1 cellular context compared by ENCODE assay signal in the genomic region with DNA sequence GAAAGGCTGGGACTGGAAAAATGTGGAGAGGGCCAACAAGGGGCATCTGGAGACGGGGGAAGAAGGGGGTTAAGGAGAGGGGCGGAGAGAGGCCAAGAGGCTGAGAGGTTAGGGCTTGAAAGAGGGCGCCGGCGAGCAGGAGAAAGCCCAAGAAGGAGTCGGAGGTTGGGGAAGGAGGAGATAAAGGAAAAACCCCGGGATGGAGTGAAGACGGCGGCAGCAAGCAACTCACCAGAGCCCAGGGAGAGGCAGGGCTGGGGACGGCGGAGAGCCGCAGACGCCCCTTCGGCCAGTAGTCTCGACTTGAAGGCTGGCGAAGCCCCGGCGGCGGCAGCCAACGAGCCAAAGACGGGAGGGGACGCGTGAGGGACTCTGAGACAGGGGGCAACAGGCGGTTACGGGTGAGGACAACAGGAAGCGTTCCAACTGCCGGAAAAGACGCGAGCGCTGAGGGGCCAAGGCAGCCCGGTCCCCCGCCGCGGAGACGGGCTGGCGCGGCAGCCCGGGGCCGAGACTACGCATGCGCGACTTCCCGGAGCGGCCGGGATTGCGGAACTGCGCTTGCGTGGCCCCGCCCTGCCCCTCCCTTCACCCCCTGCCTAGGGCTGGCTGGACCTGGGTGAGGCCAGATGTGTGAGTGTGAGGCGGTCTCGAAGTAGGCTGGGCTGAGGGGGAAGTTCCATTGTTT.
A peak's percentile ranks its signal among the peaks of the same experiment; 100 is the strongest.
TF ChIP-seq lines count a peak whose summit lies in the region.

A gene (minus strand): TSS at position 522 of the 688 bp plus-strand sequence. CDS start 7,277 bp downstream, outside the sequence.

TF ChIP-seq in GM12878, 131 proteins besides CTCF, POLR2A, EP300 and RAD21 (continued from another document):
- TF ChIP-seq, protein P1, sequence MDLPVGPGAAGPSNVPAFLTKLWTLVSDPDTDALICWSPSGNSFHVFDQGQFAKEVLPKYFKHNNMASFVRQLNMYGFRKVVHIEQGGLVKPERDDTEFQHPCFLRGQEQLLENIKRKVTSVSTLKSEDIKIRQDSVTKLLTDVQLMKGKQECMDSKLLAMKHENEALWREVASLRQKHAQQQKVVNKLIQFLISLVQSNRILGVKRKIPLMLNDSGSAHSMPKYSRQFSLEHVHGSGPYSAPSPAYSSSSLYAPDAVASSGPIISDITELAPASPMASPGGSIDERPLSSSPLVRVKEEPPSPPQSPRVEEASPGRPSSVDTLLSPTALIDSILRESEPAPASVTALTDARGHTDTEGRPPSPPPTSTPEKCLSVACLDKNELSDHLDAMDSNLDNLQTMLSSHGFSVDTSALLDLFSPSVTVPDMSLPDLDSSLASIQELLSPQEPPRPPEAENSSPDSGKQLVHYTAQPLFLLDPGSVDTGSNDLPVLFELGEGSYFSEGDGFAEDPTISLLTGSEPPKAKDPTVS (IDR thresholded peaks at IDR 0.05; ENCODE audit: low read depth, low read length): no peak
- TF ChIP-seq SP1 (IDR thresholded peaks at IDR 0.05; ENCODE audit: low read depth, low read length) (peak; percentile 14), SMAD1 (IDR thresholded peaks at IDR 0.05; ENCODE audit: low read depth, partially characterized antibody) (no peak), ZNF24 (IDR thresholded peaks at IDR 0.05) (no peak), STAT3 (IDR thresholded peaks at IDR 0.05; ENCODE audit: low read depth, low read length) (no peak), ZSCAN29 (IDR thresholded peaks at IDR 0.05) (no peak), SUZ12 (IDR thresholded peaks at IDR 0.05; ENCODE audit: unreplicated experiment) (no peak), MYC (IDR thresholded peaks at IDR 0.05; ENCODE audit: insufficient read depth, insufficient read length, insufficient replicate concordance, low read length, severe bottlenecking) (no peak), BACH1 (IDR thresholded peaks at IDR 0.05; ENCODE audit: borderline replicate concordance) (peak; percentile 58; the same call in 1 of the 2 replicates), CHD1 (IDR thresholded peaks at IDR 0.05; ENCODE audit: low read depth, low read length) (no peak), JUNB (IDR thresholded peaks at IDR 0.05) (no peak), CEBPB (IDR thresholded peaks at IDR 0.05; ENCODE audit: borderline replicate concordance in 1 of 2, low read depth in 2 of 2, low read length in 2 of 2) (no peak), BRCA1 (IDR thresholded peaks at IDR 0.05; ENCODE audit: low read depth, low read length) (0 out of 2 replicates have a peak, but pooled peaks have one; percentile 28), ATF7 (IDR thresholded peaks at IDR 0.05; ENCODE audit: low read depth) (no peak), KDM1A (IDR thresholded peaks at IDR 0.05; ENCODE audit: borderline replicate concordance) (no peak), WRNIP1 (IDR thresholded peaks at IDR 0.05; ENCODE audit: borderline replicate concordance, low read depth, low read length) (no peak)
- TF ChIP-seq, protein P2, sequence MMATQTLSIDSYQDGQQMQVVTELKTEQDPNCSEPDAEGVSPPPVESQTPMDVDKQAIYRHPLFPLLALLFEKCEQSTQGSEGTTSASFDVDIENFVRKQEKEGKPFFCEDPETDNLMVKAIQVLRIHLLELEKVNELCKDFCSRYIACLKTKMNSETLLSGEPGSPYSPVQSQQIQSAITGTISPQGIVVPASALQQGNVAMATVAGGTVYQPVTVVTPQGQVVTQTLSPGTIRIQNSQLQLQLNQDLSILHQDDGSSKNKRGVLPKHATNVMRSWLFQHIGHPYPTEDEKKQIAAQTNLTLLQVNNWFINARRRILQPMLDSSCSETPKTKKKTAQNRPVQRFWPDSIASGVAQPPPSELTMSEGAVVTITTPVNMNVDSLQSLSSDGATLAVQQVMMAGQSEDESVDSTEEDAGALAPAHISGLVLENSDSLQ (IDR thresholded peaks at IDR 0.05): no peak
